Comparison of ENCODE assay signal across 1 cellular context in genomic region chr22:21682385-21683175, GRCh38.
TF ChIP-seq lines count a peak whose summit lies in the region.

No MANE protein-coding gene starts in this region.

TF ChIP-seq in GM12878, 131 proteins besides CTCF, POLR2A, EP300 and RAD21:
- no peak for TF ChIP-seq ZNF274 (IDR thresholded peaks at IDR 0.05; ENCODE audit: insufficient read depth, insufficient read length)
- TF ChIP-seq PAX5 (IDR thresholded peaks at IDR 0.05; ENCODE audit: borderline replicate concordance, low read depth, low read length), result peak; percentile 11; the same call in 1 of the 2 replicates
- TF ChIP-seq ESRRA (IDR thresholded peaks at IDR 0.05; ENCODE audit: low read length), result no peak
- no peak for TF ChIP-seq KDM1A (IDR thresholded peaks at IDR 0.05; ENCODE audit: borderline replicate concordance)
- no peak for TF ChIP-seq ZZZ3 (IDR thresholded peaks at IDR 0.05; ENCODE audit: control insufficient read depth, insufficient read length, low read depth)
